1 cellular context compared by ENCODE assay signal in genomic region chr11:66592457-66593302, GRCh38.
TF ChIP-seq lines count a peak whose summit lies in the region.

Gene CCDC87, minus strand, starts transcription at chr11:66593063. Its CDS starts 48 bp downstream, at chr11:66593015.
Gene CCS, plus strand, starts transcription at chr11:66593185. Its CDS starts 77 bp downstream, at chr11:66593262.

TF ChIP-seq in HepG2, 621 proteins besides CTCF, POLR2A, EP300 and RAD21 (continued from another document and continues in another):
- TF ChIP-seq ZZZ3 (CRISPR knock-in tag; IDR thresholded peaks at IDR 0.05; ENCODE audit: borderline replicate concordance) (peak; percentile 78), RBM22 (optimal IDR thresholded peaks at IDR 0.05; ENCODE audit: low read length) (no peak), CCAR2 (optimal IDR thresholded peaks at IDR 0.05; ENCODE audit: low read depth, low read length) (no peak), ZFP1 (CRISPR knock-in tag; IDR thresholded peaks at IDR 0.05) (peak; percentile 35; the same call in 1 of the 2 replicates), ZNF776 (CRISPR knock-in tag; IDR thresholded peaks at IDR 0.05) (no peak; the same call in 1 of the 2 replicates), ERF (CRISPR knock-in tag; IDR thresholded peaks at IDR 0.05) (no peak), ZNF576 (CRISPR knock-in tag; IDR thresholded peaks at IDR 0.05) (no peak), SMAD3 (CRISPR knock-in tag; IDR thresholded peaks at IDR 0.05) (no peak; the same call in 1 of the 2 replicates), ZKSCAN1 (IDR thresholded peaks at IDR 0.05; ENCODE audit: low read length) (no peak), NBN (conservative IDR thresholded peaks at IDR 0.05) (no peak), PHF20 (CRISPR knock-in tag; IDR thresholded peaks at IDR 0.05) (peak; percentile 72), KLF11 (CRISPR knock-in tag; IDR thresholded peaks at IDR 0.05) (peak; percentile 93), ZNF484 (CRISPR knock-in tag; IDR thresholded peaks at IDR 0.05; ENCODE audit: borderline replicate concordance, low read depth) (no peak), ZNF780A (CRISPR knock-in tag; IDR thresholded peaks at IDR 0.05) (no peak), MYPOP (CRISPR knock-in tag; IDR thresholded peaks at IDR 0.05) (no peak), REPIN1 (CRISPR knock-in tag; IDR thresholded peaks at IDR 0.05; ENCODE audit: borderline replicate concordance, low read depth) (peak; percentile 95; the same call in 1 of the 2 replicates), ZNF605 (CRISPR knock-in tag; IDR thresholded peaks at IDR 0.05) (peak; percentile 92), ELF4 (CRISPR knock-in tag; IDR thresholded peaks at IDR 0.05; ENCODE audit: borderline replicate concordance) (no peak), SMARCE1 (IDR thresholded peaks at IDR 0.05; ENCODE audit: borderline replicate concordance) (no peak), AGO2 (optimal IDR thresholded peaks at IDR 0.05; ENCODE audit: low read depth, low read length) (no peak), ARNT (IDR thresholded peaks at IDR 0.05) (no peak), SP2 (CRISPR knock-in tag; IDR thresholded peaks at IDR 0.05) (peak; percentile 55; the same call in 1 of the 2 replicates), NFKB2 (CRISPR knock-in tag; IDR thresholded peaks at IDR 0.05; ENCODE audit: borderline replicate concordance) (0 out of 2 replicates have a peak, but pooled peaks have one; percentile 28), TOE1 (CRISPR knock-in tag; IDR thresholded peaks at IDR 0.05) (peak; percentile 85), TOPORS (CRISPR knock-in tag; IDR thresholded peaks at IDR 0.05) (peak; percentile 85; the same call in 1 of the 2 replicates), FOXK1 (CRISPR knock-in tag; IDR thresholded peaks at IDR 0.05; ENCODE audit: borderline replicate concordance, low read depth) (peak; percentile 64; the same call in 1 of the 2 replicates), NONO (IDR thresholded peaks at IDR 0.05) (no peak), NONO (CRISPR knock-in tag; conservative IDR thresholded peaks at IDR 0.05) (peak; percentile 93), SNAI1 (CRISPR knock-in tag; IDR thresholded peaks at IDR 0.05; ENCODE audit: borderline replicate concordance) (peak; percentile 5; the same call in 1 of the 2 replicates), ZNF275 (CRISPR knock-in tag; IDR thresholded peaks at IDR 0.05; ENCODE audit: borderline replicate concordance) (no peak), ZNF337 (CRISPR knock-in tag; IDR thresholded peaks at IDR 0.05; ENCODE audit: borderline replicate concordance, low read depth) (no peak), ZBTB4 (CRISPR knock-in tag; IDR thresholded peaks at IDR 0.05; ENCODE audit: borderline replicate concordance) (no peak; the same call in 1 of the 2 replicates), ZNF441 (CRISPR knock-in tag; IDR thresholded peaks at IDR 0.05; ENCODE audit: borderline replicate concordance) (peak; percentile 7; the same call in 1 of the 2 replicates), AHDC1 (CRISPR knock-in tag; IDR thresholded peaks at IDR 0.05; ENCODE audit: borderline replicate concordance) (peak; percentile 32; the same call in 1 of the 2 replicates), NRL (CRISPR knock-in tag; IDR thresholded peaks at IDR 0.05; ENCODE audit: borderline replicate concordance) (peak; percentile 92)
- TF ChIP-seq, protein P1, sequence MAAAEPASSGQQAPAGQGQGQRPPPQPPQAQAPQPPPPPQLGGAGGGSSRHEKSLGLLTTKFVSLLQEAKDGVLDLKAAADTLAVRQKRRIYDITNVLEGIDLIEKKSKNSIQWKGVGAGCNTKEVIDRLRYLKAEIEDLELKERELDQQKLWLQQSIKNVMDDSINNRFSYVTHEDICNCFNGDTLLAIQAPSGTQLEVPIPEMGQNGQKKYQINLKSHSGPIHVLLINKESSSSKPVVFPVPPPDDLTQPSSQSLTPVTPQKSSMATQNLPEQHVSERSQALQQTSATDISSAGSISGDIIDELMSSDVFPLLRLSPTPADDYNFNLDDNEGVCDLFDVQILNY (CRISPR knock-in tag; conservative IDR thresholded peaks at IDR 0.05), result 0 out of 2 replicates have a peak, but pooled peaks have one; percentile 22
- TF ChIP-seq, protein P2, sequence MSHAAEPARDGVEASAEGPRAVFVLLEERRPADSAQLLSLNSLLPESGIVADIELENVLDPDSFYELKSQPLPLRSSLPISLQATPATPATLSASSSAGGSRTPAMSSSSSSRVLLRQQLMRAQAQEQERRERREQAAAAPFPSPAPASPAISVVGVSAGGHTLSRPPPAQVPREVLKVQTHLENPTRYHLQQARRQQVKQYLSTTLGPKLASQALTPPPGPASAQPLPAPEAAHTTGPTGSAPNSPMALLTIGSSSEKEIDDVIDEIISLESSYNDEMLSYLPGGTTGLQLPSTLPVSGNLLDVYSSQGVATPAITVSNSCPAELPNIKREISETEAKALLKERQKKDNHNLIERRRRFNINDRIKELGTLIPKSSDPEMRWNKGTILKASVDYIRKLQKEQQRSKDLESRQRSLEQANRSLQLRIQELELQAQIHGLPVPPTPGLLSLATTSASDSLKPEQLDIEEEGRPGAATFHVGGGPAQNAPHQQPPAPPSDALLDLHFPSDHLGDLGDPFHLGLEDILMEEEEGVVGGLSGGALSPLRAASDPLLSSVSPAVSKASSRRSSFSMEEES (CRISPR knock-in tag; IDR thresholded peaks at IDR 0.05), result no peak; the same call in 1 of the 2 replicates
- TF ChIP-seq, protein P3, sequence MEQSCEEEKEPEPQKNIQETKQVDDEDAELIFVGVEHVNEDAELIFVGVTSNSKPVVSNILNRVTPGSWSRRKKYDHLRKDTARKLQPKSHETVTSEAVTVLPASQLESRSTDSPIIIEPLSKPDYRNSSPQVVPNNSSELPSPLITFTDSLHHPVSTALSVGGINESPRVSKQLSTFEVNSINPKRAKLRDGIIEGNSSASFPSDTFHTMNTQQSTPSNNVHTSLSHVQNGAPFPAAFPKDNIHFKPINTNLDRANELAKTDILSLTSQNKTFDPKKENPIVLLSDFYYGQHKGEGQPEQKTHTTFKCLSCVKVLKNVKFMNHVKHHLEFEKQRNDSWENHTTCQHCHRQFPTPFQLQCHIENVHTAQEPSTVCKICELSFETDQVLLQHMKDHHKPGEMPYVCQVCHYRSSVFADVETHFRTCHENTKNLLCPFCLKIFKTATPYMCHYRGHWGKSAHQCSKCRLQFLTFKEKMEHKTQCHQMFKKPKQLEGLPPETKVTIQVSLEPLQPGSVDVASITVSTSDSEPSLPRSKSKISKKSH (CRISPR knock-in tag; IDR thresholded peaks at IDR 0.05; ENCODE audit: borderline replicate concordance), result peak; percentile 78; the same call in 1 of the 2 replicates
- TF ChIP-seq, protein P4, sequence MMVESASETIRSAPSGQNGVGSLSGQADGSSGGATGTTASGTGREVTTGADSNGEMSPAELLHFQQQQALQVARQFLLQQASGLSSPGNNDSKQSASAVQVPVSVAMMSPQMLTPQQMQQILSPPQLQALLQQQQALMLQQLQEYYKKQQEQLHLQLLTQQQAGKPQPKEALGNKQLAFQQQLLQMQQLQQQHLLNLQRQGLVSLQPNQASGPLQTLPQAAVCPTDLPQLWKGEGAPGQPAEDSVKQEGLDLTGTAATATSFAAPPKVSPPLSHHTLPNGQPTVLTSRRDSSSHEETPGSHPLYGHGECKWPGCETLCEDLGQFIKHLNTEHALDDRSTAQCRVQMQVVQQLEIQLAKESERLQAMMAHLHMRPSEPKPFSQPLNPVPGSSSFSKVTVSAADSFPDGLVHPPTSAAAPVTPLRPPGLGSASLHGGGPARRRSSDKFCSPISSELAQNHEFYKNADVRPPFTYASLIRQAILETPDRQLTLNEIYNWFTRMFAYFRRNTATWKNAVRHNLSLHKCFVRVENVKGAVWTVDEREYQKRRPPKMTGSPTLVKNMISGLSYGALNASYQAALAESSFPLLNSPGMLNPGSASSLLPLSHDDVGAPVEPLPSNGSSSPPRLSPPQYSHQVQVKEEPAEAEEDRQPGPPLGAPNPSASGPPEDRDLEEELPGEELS (CRISPR knock-in tag; IDR thresholded peaks at IDR 0.05), result peak; percentile 11
